Comparison of ENCODE assay signal across 21 cellular contexts in genomic region chr6:83368582-83368981, GRCh38.
"Had no signal": no experiment of that assay in that cellular context is flagged by ENCODE, and none has a peak within 500 bp of the region (broad histone marks: within the 10 kb centered on the region; RNA-seq: fewer than 3 reads in every experiment).

No MANE protein-coding gene starts in this region.

- H3K4me1 ChIP-seq: left lung, lower lobe of right lung had no signal

- DNase-seq: dermis blood vessel endothelial cell; dorsolateral prefrontal cortex; effector CD4-positive, alpha-beta T cell; effector memory CD4-positive, alpha-beta T cell; foreskin fibroblast; foreskin melanocyte; gastrocnemius medialis; glutamatergic neuron; head of caudate nucleus; heart right ventricle; hippocampal formation; left cardiac atrium; left lung; left ventricle myocardium superior; lower lobe of right lung; mesenchymal stem cell; mucosa of descending colon; naive B cell had no signal

- H3K36me3 ChIP-seq: esophagus muscularis mucosa, gastrocnemius medialis, heart right ventricle, left lung, lower lobe of right lung had no signal

- H3K36me3 Mint-ChIP-seq: naive B cell had no signal

- H3K9me3 ChIP-seq: esophagus muscularis mucosa, gastrocnemius medialis, heart right ventricle, left lung, lower lobe of right lung, mucosa of descending colon had no signal

- H3K27ac ChIP-seq: coronary artery, dorsolateral prefrontal cortex, esophagus muscularis mucosa, gastrocnemius medialis, heart right ventricle, left lung, lower lobe of right lung had no signal

- H3K27ac Mint-ChIP-seq: mesothelial cell of epicardium, naive B cell had no signal

- H3K27me3 ChIP-seq: dorsolateral prefrontal cortex, esophagus muscularis mucosa, gastrocnemius medialis, heart right ventricle, left lung had no signal

- ATAC-seq: gastrocnemius medialis, heart right ventricle, left lung, left ventricle myocardium superior, lower lobe of right lung, mucosa of descending colon had no signal

- H3K4me1 Mint-ChIP-seq: naive B cell had no signal

- H3K27me3 Mint-ChIP-seq: naive B cell had no signal

- H3K4me3 ChIP-seq: coronary artery, dorsolateral prefrontal cortex, esophagus muscularis mucosa, gastrocnemius medialis, heart right ventricle, left lung, lower lobe of right lung, mucosa of descending colon had no signal

- H3K4me3 Mint-ChIP-seq: mesothelial cell of epicardium, naive B cell had no signal

- H3K9me3 Mint-ChIP-seq: mesothelial cell of epicardium had no signal
